13 cellular contexts compared by ENCODE assay signal in genomic region chr14:96083667-96084320, GRCh38. TPM values are rescaled to one million over a fixed set of nuclear protein-coding genes. Genes with fewer than 3 reads are reported as not detected.
DNase-seq lines count a peak whose midpoint lies in the region; FAIRE-seq and TF ChIP-seq lines count a peak whose summit lies in the region.
"Had no signal": no experiment of that assay in that cellular context is flagged by ENCODE, and none has a peak within 500 bp of the region (broad histone marks: within the 10 kb centered on the region; RNA-seq: fewer than 3 reads in every experiment).

No MANE protein-coding gene starts in this region.

- H3K4me3 ChIP-seq in astrocyte (ENCODE audit: insufficient read depth, low read depth, low read length), result no peak overlapping the region
- H3K4me3 ChIP-seq in SJCRH30, result no peak overlapping the region
- H3K4me3 ChIP-seq: ascending aorta, left ventricle myocardium inferior, skin epidermis had no signal

- H3K4me1 ChIP-seq in astrocyte (ENCODE audit: insufficient read depth, low read length), result peaks cover 33% of the 10 kb centered on the region
- no peaks in the 10 kb centered on the region for H3K4me1 ChIP-seq in SJCRH30
- H3K4me1 ChIP-seq: ascending aorta, left ventricle myocardium inferior had no signal

- peaks cover 25% of the 10 kb centered on the region for H3K4me1 Mint-ChIP-seq in astrocyte (ENCODE audit: low read depth, unreplicated experiment)

- DNase-seq in ELR (ENCODE audit: low read depth), result peak; percentile 39
- peak; percentile 63 for DNase-seq in NCI-H146 treated with DMSO at 0.1 percent for 48 hours (lab: John Stamatoyannopoulos, UW; ENCODE audit: unreplicated experiment)
- DNase-seq in astrocyte (ENCODE audit: low read depth), result no peak
- DNase-seq in mesenteric fat pad (ENCODE audit: low spot score), result peak; percentile 57
- DNase-seq in RCC 7860 (ENCODE audit: low spot score), result no peak
- DNase-seq in D721Med (ENCODE audit: insufficient read length, low spot score), result no peak
- DNase-seq in effector CD8-positive, alpha-beta T cell (lab: John Stamatoyannopoulos, UW), result no peak
- no peak for DNase-seq in SJCRH30
- DNase-seq: activated T-cell treated with anti-CD3 and anti-CD28 coated beads, Interleukin-2, amount 50 U/mL, for 48 hours; left ventricle myocardium inferior had no signal

- no peaks in the 10 kb centered on the region for H3K27me3 ChIP-seq in astrocyte (ENCODE audit: insufficient read depth, low read length)
- no peaks in the 10 kb centered on the region for H3K27me3 ChIP-seq in SJCRH30
- H3K27me3 ChIP-seq: ascending aorta had no signal

- FAIRE-seq in astrocyte (lab: Jason Lieb, UNC), result no peak
- FAIRE-seq in RCC 7860 (lab: Jason Lieb, UNC), result no peak
- no peak for FAIRE-seq in D721Med (lab: Jason Lieb, UNC)

- H3K27ac ChIP-seq in astrocyte (ENCODE audit: low read depth, low read length) (no peak overlapping the region), SJCRH30 (no peak overlapping the region)
- H3K27ac ChIP-seq: ascending aorta, left ventricle myocardium inferior, skin epidermis had no signal

- TF ChIP-seq CTCF in astrocyte (IDR thresholded peaks at IDR 0.05; ENCODE audit: insufficient read depth, low read depth, low read length), result no peak
- no peak for TF ChIP-seq CTCF in D721Med (IDR thresholded peaks at IDR 0.05; ENCODE audit: insufficient read depth, missing control alignments)

- H3K79me2 ChIP-seq in astrocyte (ENCODE audit: insufficient read depth, low read length), result peaks cover 34% of the 10 kb centered on the region

- peaks cover 51% of the 10 kb centered on the region for H4K20me1 ChIP-seq in astrocyte (ENCODE audit: insufficient read depth, low read length)

- H3K36me3 ChIP-seq in astrocyte (ENCODE audit: insufficient read depth, low read length) (peaks cover 6% of the 10 kb centered on the region), SJCRH30 (no peaks in the 10 kb centered on the region)

- H3K27me3 Mint-ChIP-seq in astrocyte (ENCODE audit: low read depth, unreplicated experiment), result peaks cover under 1% of the 10 kb centered on the region

- no peak overlapping the region for H3K4me2 ChIP-seq in astrocyte (ENCODE audit: low read length)

- H3K36me3 Mint-ChIP-seq in astrocyte (ENCODE audit: low read depth, unreplicated experiment), result peaks cover under 1% of the 10 kb centered on the region

- H3K9ac ChIP-seq in astrocyte (ENCODE audit: low read length), result no peak overlapping the region

- H3K9me3 ChIP-seq in astrocyte (ENCODE audit: insufficient read depth, low read depth, low read length) (no peaks in the 10 kb centered on the region), SJCRH30 (replicated peaks) (no peaks in the 10 kb centered on the region)
- H3K9me3 ChIP-seq: ascending aorta, left ventricle myocardium inferior had no signal

- H3K9me3 Mint-ChIP-seq in astrocyte (ENCODE audit: unreplicated experiment), result no peaks in the 10 kb centered on the region
- H3K9me3 Mint-ChIP-seq: neural crest cell had no signal

- H2AFZ ChIP-seq in astrocyte (ENCODE audit: low read depth, low read length), result no peak overlapping the region

- no peak overlapping the region for H3K4me3 Mint-ChIP-seq in astrocyte (ENCODE audit: unreplicated experiment)
- H3K4me3 Mint-ChIP-seq: neural crest cell had no signal

- peak overlapping the region; percentile 47 for H3K27ac Mint-ChIP-seq in astrocyte (ENCODE audit: unreplicated experiment)

RNA-seq across cellular contexts. Expression of gene C14orf132, which starts 44.6 kb away (rescaled TPM):
- total RNA-seq in astrocyte (8.0 and 14.0 TPM in 2 replicates), mesenteric fat pad (2.7 TPM)
- not detected in 2 replicates for total RNA-seq in SJCRH30 (2014; rRNA removed; shearing (Covaris generic))

Comparison
In these comparisons a context has a peak if more than half of its experiments do, and no peak if none do; other contexts are left out.
1. DNase-seq: peak in ELR (single experiment), NCI-H146 treated with DMSO at 0.1 percent for 48 hours (single experiment) and mesenteric fat pad (single experiment); none in astrocyte (single experiment), RCC 7860 (single experiment), D721Med (single experiment), effector CD8-positive, alpha-beta T cell (single experiment) and SJCRH30 (0 of 2).